ENCODE assay signal across 8 cellular contexts in the genomic region with DNA sequence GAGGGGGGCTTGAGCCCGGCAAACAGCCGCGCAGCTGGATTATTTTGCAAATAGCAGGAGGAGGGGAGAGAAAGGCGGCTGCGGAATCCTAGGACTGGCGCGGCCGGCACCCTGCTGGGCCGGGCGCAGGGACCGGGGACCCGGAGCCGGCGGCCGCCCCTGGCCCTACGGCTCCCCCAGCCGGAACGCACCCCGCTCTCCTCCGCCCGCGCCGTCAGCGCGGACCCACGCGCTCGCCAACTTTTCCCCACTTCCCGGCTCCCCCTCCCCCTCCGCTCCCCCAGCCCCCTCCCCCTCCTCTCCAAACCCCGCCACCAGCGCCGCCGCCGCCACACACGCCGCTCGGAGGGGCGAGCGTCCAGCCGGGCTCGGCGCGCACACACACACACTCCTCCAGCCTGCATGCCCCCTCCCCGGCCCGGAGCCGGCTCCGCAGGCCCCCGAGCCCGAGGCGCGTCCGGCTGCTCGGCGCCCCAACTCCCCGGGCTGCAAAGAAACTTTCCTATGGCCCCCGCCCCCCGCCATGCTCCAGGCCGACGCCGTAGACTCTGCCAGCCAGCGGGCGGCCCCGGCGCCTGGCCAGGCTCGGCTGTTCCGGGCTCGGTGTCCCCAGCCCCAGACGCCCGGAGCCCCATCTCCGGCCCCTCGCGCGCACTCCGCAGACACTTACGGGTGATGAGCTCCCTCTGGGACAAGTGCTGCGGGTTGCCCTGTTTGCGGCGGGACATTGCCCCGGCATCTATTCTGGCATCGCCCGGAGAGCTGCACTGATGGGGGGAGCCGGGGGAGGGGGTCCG. TPM values are rescaled to one million over a fixed set of nuclear protein-coding genes. Genes with fewer than 3 reads are reported as not detected.
DNase-seq lines count a peak whose midpoint lies in the region; ATAC-seq and TF ChIP-seq lines count a peak whose summit lies in the region.

No MANE protein-coding gene starts in this region.

- H3K9me3 Mint-ChIP-seq in activated naive CD4-positive, alpha-beta T cell treated with anti-CD3 and anti-CD28 coated beads, Interleukin-2, amount 10 ng/mL, durations not matched to agents 7 days and 5 days = no peaks in the 10 kb centered on the region

- peak overlapping the region; percentile 25 for H3K9ac ChIP-seq in HUES6 (ENCODE audit: low read length)

- H3K27ac Mint-ChIP-seq in activated naive CD4-positive, alpha-beta T cell treated with anti-CD3 and anti-CD28 coated beads, Interleukin-2, amount 10 ng/mL, durations not matched to agents 7 days and 5 days = peak overlapping the region; percentile 99

- ATAC-seq in gastroesophageal sphincter = no peak

- H3K27ac ChIP-seq in HUES6 (ENCODE audit: low read depth, low read length) = no peak overlapping the region; the same call in 1 of the 2 replicates
- H3K27ac ChIP-seq in urinary bladder (ENCODE audit: low read depth) = no peak overlapping the region
- H3K27ac ChIP-seq in gastroesophageal sphincter = no peak overlapping the region

- H3K4me1 ChIP-seq in HUES6 (ENCODE audit: control insufficient read depth, insufficient read depth, low read length) (peaks cover 29% of the 10 kb centered on the region), urinary bladder (ENCODE audit: insufficient read depth) (peaks cover 2% of the 10 kb centered on the region), gastroesophageal sphincter (peaks cover 0 to 68% (median 27%) of the 10 kb centered on the region in 3 donors)

- H3K36me3 ChIP-seq in HUES6 (ENCODE audit: control insufficient read depth, insufficient read depth, low read length) (no peaks in the 10 kb centered on the region), urinary bladder (ENCODE audit: insufficient read depth) (no peaks in the 10 kb centered on the region), gastroesophageal sphincter (no peaks in the 10 kb centered on the region)

- H3K4me3 ChIP-seq in AG10803 (ENCODE audit: low read length) (peak overlapping the region; percentile 62), HUES6 (ENCODE audit: low read depth, low read length) (peak overlapping the region; percentile 71), lower leg skin (ENCODE audit: low read depth, poor library complexity, severe bottlenecking) (peak overlapping the region; percentile 53), urinary bladder (ENCODE audit: low read depth, low read length) (peak overlapping the region; percentile 63), gastroesophageal sphincter (peak overlapping the region in 1 of 2 donors; percentile 44)

- H3K4me3 Mint-ChIP-seq in activated naive CD4-positive, alpha-beta T cell treated with anti-CD3 and anti-CD28 coated beads, Interleukin-2, amount 10 ng/mL, durations not matched to agents 7 days and 5 days = peak overlapping the region; percentile 92

- intact Hi-C loops in lower leg skin (cut with DNase I; ENCODE audit: low total_unique reads) = no loop called here

- DNase-seq in AG10803 (ENCODE audit: low read depth) = no peak
- DNase-seq in activated naive CD4-positive, alpha-beta T cell treated with anti-CD3 and anti-CD28 coated beads, Interleukin-2, amount 10 ng/mL, durations not matched to agents 7 days and 5 days = peak; percentile 58
- peak in 1 of 2 donors; percentile 84 for DNase-seq in lower leg skin (ENCODE audit: low spot score in 2 of 2)
- no peak for DNase-seq in amygdala (lab: John Stamatoyannopoulos, UW)
- DNase-seq in amniotic stem cell (lab: John Stamatoyannopoulos, UW) = no peak

- no peak for TF ChIP-seq EP300 in gastroesophageal sphincter (IDR thresholded peaks at IDR 0.05)

- H3K36me3 Mint-ChIP-seq in activated naive CD4-positive, alpha-beta T cell treated with anti-CD3 and anti-CD28 coated beads, Interleukin-2, amount 10 ng/mL, durations not matched to agents 7 days and 5 days = peaks cover 41% of the 10 kb centered on the region

- peaks cover 20% of the 10 kb centered on the region for H3K27me3 Mint-ChIP-seq in activated naive CD4-positive, alpha-beta T cell treated with anti-CD3 and anti-CD28 coated beads, Interleukin-2, amount 10 ng/mL, durations not matched to agents 7 days and 5 days

- CTCF ChIA-PET in activated naive CD4-positive, alpha-beta T cell treated with anti-CD3 and anti-CD28 coated beads, Interleukin-2, amount 10 ng/mL, durations not matched to agents 7 days and 5 days (lab: Charles Lee) = interaction anchor here (1.5 to 11.2 kb wide), 2 partner anchors 37 to 40 kb away, joined by 4 to 140 read pairs; no protein-coding TSS in a partner anchor

- H3K4me1 Mint-ChIP-seq in activated naive CD4-positive, alpha-beta T cell treated with anti-CD3 and anti-CD28 coated beads, Interleukin-2, amount 10 ng/mL, durations not matched to agents 7 days and 5 days = peaks cover 33% of the 10 kb centered on the region

- 0 to 2% methylated on average over 34 to 50 of the region's 84 CpGs for WGBS in lower leg skin, 2 donors
- 1% methylated on average over 84 of the region's 84 CpGs for WGBS in urinary bladder
- 0% methylated on average over 2 of the region's 84 CpGs for WGBS in gastroesophageal sphincter (ENCODE audit: low coverage in 1 of 2), 2 donors

- H3K9me3 ChIP-seq in HUES6 (ENCODE audit: control insufficient read depth, insufficient read depth, low read depth, low read length) = no peaks in the 10 kb centered on the region
- H3K9me3 ChIP-seq in gastroesophageal sphincter = no peaks in the 10 kb centered on the region

- no peak for TF ChIP-seq POLR2A in lower leg skin (IDR thresholded peaks at IDR 0.05)
- no peak for TF ChIP-seq POLR2A in gastroesophageal sphincter (IDR thresholded peaks at IDR 0.05)

- no peak for TF ChIP-seq CTCF in AG10803 (conservative IDR thresholded peaks at IDR 0.05; ENCODE audit: low read length)
- no peak for TF ChIP-seq CTCF in lower leg skin (IDR thresholded peaks at IDR 0.05)
- no peak for TF ChIP-seq CTCF in gastroesophageal sphincter (IDR thresholded peaks at IDR 0.05)

- H3K27me3 ChIP-seq in HUES6 (ENCODE audit: control insufficient read depth, insufficient read depth, low read length) (peaks cover 39% of the 10 kb centered on the region), gastroesophageal sphincter (peaks cover 98% of the 10 kb centered on the region)

RNA-seq across cellular contexts. Expression of gene BCL11B, which starts 1.3 kb away (rescaled TPM):
- total RNA-seq in lower leg skin (10 to 100 TPM; 39.1 to 74.3 (median 51.7) TPM), urinary bladder (1.3 TPM), gastroesophageal sphincter (1 to 10 TPM in 1 of 4 donors, under 1 TPM in 3; under 0.01 to 1.1 (median 0.39) TPM)
- polyA plus RNA-seq in urinary bladder = 0.27 TPM

Comparison
In these comparisons a context has a peak if more than half of its experiments do, and no peak if none do; other contexts are left out.
1. RNA of gene BCL11B, which starts 1.3 kb away (total RNA-seq): 39.1 to 74.3 TPM in lower leg skin; 1.3 TPM in urinary bladder (single experiment) and under 0.01 to 1.1 TPM in gastroesophageal sphincter; every median in the first group is over 10 times any median in the second.